Comparison of ENCODE assay signal across 1 cellular context in the genomic region with DNA sequence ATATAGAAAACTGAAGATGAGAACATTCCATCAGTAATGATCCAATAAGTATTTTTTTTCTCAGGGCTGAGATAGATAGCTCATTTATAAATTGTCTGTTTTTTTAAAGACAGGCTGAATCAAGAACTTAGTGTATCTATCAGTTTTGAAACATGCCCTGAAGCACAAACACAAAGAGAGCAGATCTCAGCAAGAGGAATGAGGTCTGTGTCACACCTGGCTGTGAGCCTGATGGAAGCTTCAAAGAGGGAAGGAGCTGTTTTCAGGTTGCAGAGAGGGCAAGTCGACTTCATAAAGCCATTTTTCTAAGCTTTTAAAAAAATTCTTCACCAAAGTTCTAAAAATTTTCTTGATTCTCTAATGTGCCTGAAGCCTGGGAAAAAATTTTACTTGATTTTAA.
TF ChIP-seq lines count a peak whose summit lies in the region.

No MANE protein-coding gene starts in this region.

TF ChIP-seq in IMR-90, 13 proteins besides CTCF, POLR2A, EP300 and RAD21:
- TF ChIP-seq MAFK (IDR thresholded peaks at IDR 0.05; ENCODE audit: low read depth, low read length) (no peak), FOS (IDR thresholded peaks at IDR 0.05; ENCODE audit: low read depth, low read length) (no peak), BHLHE40 (IDR thresholded peaks at IDR 0.05; ENCODE audit: low read depth, low read length) (no peak), SMC3 (IDR thresholded peaks at IDR 0.05; ENCODE audit: low read depth, low read length) (no peak), USF2 (IDR thresholded peaks at IDR 0.05; ENCODE audit: low read depth, low read length) (no peak), MAZ (IDR thresholded peaks at IDR 0.05; ENCODE audit: borderline replicate concordance, low read depth, low read length) (no peak), CHD1 (IDR thresholded peaks at IDR 0.05; ENCODE audit: low read depth, low read length) (no peak), RFX5 (IDR thresholded peaks at IDR 0.05; ENCODE audit: low read depth, low read length) (no peak), NFE2L2 (IDR thresholded peaks at IDR 0.05; ENCODE audit: low read depth, low read length) (no peak), MXI1 (IDR thresholded peaks at IDR 0.05; ENCODE audit: borderline replicate concordance, low read depth, low read length) (no peak), RCOR1 (IDR thresholded peaks at IDR 0.05; ENCODE audit: insufficient replicate concordance, low read length) (no peak)
- TF ChIP-seq, protein P1, sequence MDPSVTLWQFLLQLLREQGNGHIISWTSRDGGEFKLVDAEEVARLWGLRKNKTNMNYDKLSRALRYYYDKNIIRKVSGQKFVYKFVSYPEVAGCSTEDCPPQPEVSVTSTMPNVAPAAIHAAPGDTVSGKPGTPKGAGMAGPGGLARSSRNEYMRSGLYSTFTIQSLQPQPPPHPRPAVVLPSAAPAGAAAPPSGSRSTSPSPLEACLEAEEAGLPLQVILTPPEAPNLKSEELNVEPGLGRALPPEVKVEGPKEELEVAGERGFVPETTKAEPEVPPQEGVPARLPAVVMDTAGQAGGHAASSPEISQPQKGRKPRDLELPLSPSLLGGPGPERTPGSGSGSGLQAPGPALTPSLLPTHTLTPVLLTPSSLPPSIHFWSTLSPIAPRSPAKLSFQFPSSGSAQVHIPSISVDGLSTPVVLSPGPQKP (IDR thresholded peaks at IDR 0.05; ENCODE audit: borderline replicate concordance, low read depth, low read length) = no peak
